In the genomic region with DNA sequence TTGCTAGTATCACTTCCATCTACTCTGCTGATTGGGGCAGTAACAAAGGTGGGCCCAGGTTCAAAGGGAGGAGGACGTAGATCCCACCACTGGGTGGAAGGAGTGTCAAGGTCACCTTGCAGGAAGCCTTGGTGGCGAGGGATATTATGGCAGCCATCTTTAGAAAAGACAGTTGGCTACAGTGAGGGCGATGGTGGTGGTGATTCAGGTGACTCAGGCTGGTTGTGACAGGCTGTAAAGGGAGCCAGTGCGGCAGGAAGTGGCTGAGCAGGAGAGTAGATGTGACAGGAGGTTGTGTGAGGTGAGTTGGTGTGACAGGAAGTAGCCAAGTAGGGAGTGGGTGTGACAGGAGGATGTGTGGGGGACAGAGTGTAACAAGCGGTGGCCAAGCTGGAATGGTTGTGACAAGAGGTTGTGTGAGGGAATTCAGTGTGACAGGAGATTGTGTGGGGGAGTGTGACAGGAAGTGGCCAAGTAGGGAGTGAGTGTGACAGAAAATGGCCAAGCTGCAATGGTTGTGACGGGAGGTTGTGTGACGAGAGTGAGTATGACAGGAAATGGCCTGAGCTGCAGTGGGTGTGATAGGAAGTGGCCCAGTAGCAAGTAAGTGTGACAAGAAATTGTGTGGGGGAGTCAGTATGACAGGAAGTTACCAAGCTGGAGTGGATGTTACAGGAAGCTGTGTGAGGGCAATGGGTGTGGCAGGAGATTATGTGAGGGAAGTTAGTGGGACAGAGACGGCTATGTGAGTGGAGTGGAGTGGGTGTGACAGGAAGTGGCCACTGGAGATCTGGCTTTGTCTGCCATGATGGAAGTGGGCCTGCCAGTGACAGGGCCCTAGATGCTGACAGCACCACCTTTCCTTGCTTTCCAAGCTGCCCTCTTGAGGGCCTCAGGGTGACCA, we compare ENCODE assay signal across 8 cellular contexts. TPM values are rescaled to one million over a fixed set of nuclear protein-coding genes. Genes with fewer than 3 reads are reported as not detected.
DNase-seq lines count a peak whose midpoint lies in the region; ATAC-seq and TF ChIP-seq lines count a peak whose summit lies in the region.

No MANE protein-coding gene starts in this region.

- peak; percentile 89 to 92 for ATAC-seq in CD4-positive, CD25-positive, alpha-beta regulatory T cell (ENCODE audit: low read depth in 2 of 2)
- peak; percentile 92 for ATAC-seq in activated T-cell treated with anti-CD3 and anti-CD28 coated beads, Interleukin-2, amount 50 U/mL, for 72 hours (replicated peaks in 1 of 2)
- ATAC-seq in GM21360 (IDR thresholded peaks at IDR 0.05; ENCODE audit: unreplicated experiment): no peak
- ATAC-seq in HG03460 (IDR thresholded peaks at IDR 0.05; ENCODE audit: unreplicated experiment): no peak

- H3K79me2 ChIP-seq in OCI-LY3 (ENCODE audit: low read length): no peaks in the 10 kb centered on the region

- H3K9ac ChIP-seq in OCI-LY3 (ENCODE audit: low read length): no peak overlapping the region

- peak overlapping the region; percentile 98 to 100 (median 98) for H3K27ac Mint-ChIP-seq in CD4-positive, CD25-positive, alpha-beta regulatory T cell
- peak overlapping the region; percentile 93 for H3K27ac Mint-ChIP-seq in activated T-cell treated with anti-CD3 and anti-CD28 coated beads, Interleukin-2, amount 50 U/mL, for 72 hours
- peak overlapping the region; percentile 60 for H3K27ac Mint-ChIP-seq in nephron progenitor cell
- no peak overlapping the region for H3K27ac Mint-ChIP-seq in Caco-2 (ENCODE audit: unreplicated experiment)

- H3K4me3 Mint-ChIP-seq in CD4-positive, CD25-positive, alpha-beta regulatory T cell: peak overlapping the region; percentile 2 to 82 (median 67)
- H3K4me3 Mint-ChIP-seq in activated T-cell treated with anti-CD3 and anti-CD28 coated beads, Interleukin-2, amount 50 U/mL, for 72 hours: peak overlapping the region; percentile 21 to 41
- no peak overlapping the region for H3K4me3 Mint-ChIP-seq in nephron progenitor cell
- H3K4me3 Mint-ChIP-seq in Caco-2 (ENCODE audit: unreplicated experiment): no peak overlapping the region

- peaks cover 9% of the 10 kb centered on the region for H3K36me3 Mint-ChIP-seq in CD4-positive, CD25-positive, alpha-beta regulatory T cell
- H3K36me3 Mint-ChIP-seq in activated T-cell treated with anti-CD3 and anti-CD28 coated beads, Interleukin-2, amount 50 U/mL, for 72 hours (ENCODE audit: insufficient read depth in 2 of 2): peaks cover 9 to 20% of the 10 kb centered on the region in 2 donors
- H3K36me3 Mint-ChIP-seq in nephron progenitor cell (ENCODE audit: low read depth) (no peaks in the 10 kb centered on the region), Caco-2 (ENCODE audit: insufficient read depth, unreplicated experiment) (no peaks in the 10 kb centered on the region)

- POLR2A ChIA-PET in Caco-2 (lab: Charles Lee): no interaction called here

- peaks cover 1 to 16% (median 4%) of the 10 kb centered on the region in 7 donors for H3K9me3 Mint-ChIP-seq in CD4-positive, CD25-positive, alpha-beta regulatory T cell
- peaks cover 11% of the 10 kb centered on the region in 2 donors for H3K9me3 Mint-ChIP-seq in activated T-cell treated with anti-CD3 and anti-CD28 coated beads, Interleukin-2, amount 50 U/mL, for 72 hours
- H3K9me3 Mint-ChIP-seq in nephron progenitor cell (no peaks in the 10 kb centered on the region), Caco-2 (ENCODE audit: unreplicated experiment) (peaks cover 10% of the 10 kb centered on the region)

- BruUV-seq in Caco-2 (replicated peaks; lab: Mats Ljungman, UMichigan): no TSS peak

- intact Hi-C loops in Caco-2 (cut with micrococcal nuclease; ENCODE audit: unreplicated experiment): no loop called here

- no peak overlapping the region for H3K4me2 ChIP-seq in OCI-LY3 (ENCODE audit: low read length)

- TF ChIP-seq CTCF in OCI-LY3 (IDR thresholded peaks at IDR 0.05; ENCODE audit: low read depth, low read length) (no peak), nephron progenitor cell (IDR thresholded peaks at IDR 0.05) (no peak), Caco-2 (IDR thresholded peaks at IDR 0.05; ENCODE audit: insufficient read depth in 1 of 2, low read depth in 1 of 2, low read length in 1 of 2, severe bottlenecking in 1 of 2, unreplicated experiment in 1 of 2) (no peak)

- H4K20me1 ChIP-seq in OCI-LY3 (ENCODE audit: insufficient read depth, low read length): no peaks in the 10 kb centered on the region

- H3K27ac ChIP-seq in CD4-positive, CD25-positive, alpha-beta regulatory T cell (ENCODE audit: insufficient read depth, low read length, poor library complexity, severe bottlenecking): peak overlapping the region; percentile 72
- H3K27ac ChIP-seq in OCI-LY3 (ENCODE audit: low read length): no peak overlapping the region

- CTCF ChIA-PET in Caco-2 (lab: Charles Lee): no interaction called here

- peak overlapping the region; percentile 22 for H3K4me3 ChIP-seq in CD4-positive, CD25-positive, alpha-beta regulatory T cell (ENCODE audit: low read depth, low read length)
- H3K4me3 ChIP-seq in OCI-LY3 (ENCODE audit: low read length) (no peak overlapping the region), Caco-2 (ENCODE audit: low read depth, low read length) (no peak overlapping the region)

- peak overlapping the region; percentile 92 for H2AFZ ChIP-seq in OCI-LY3 (ENCODE audit: low read depth, low read length)

- H3K4me1 ChIP-seq in CD4-positive, CD25-positive, alpha-beta regulatory T cell (ENCODE audit: control insufficient read depth, insufficient read depth, low read length, poor library complexity, severe bottlenecking): peaks cover 30% of the 10 kb centered on the region
- H3K4me1 ChIP-seq in OCI-LY3 (ENCODE audit: low read length) (no peaks in the 10 kb centered on the region; the same call in 1 of the 2 replicates), Caco-2 (no peaks in the 10 kb centered on the region)

- no peaks in the 10 kb centered on the region for H3K9me3 ChIP-seq in CD4-positive, CD25-positive, alpha-beta regulatory T cell (ENCODE audit: control insufficient read depth in 2 of 2, low read length in 2 of 2)
- H3K9me3 ChIP-seq in OCI-LY3 (ENCODE audit: insufficient read depth, low read length) (no peaks in the 10 kb centered on the region), Caco-2 (no peaks in the 10 kb centered on the region)

- peak in 2 of 3 donors; percentile 80 to 93 for DNase-seq in CD4-positive, CD25-positive, alpha-beta regulatory T cell
- peak; percentile 74 to 77 for DNase-seq in activated T-cell treated with anti-CD3 and anti-CD28 coated beads, Interleukin-2, amount 50 U/mL, for 72 hours
- DNase-seq in nephron progenitor cell: no peak
- DNase-seq in Caco-2: no peak
- DNase-seq in AML-193 (lab: John Stamatoyannopoulos, UW): no peak

- no peaks in the 10 kb centered on the region for H3K36me3 ChIP-seq in CD4-positive, CD25-positive, alpha-beta regulatory T cell (ENCODE audit: control insufficient read depth, insufficient read depth, low read length)
- H3K36me3 ChIP-seq in OCI-LY3 (replicated peaks; ENCODE audit: low read depth, low read length) (no peaks in the 10 kb centered on the region), Caco-2 (ENCODE audit: control insufficient read depth, insufficient read depth, low read length) (no peaks in the 10 kb centered on the region)

- H3K27me3 Mint-ChIP-seq in CD4-positive, CD25-positive, alpha-beta regulatory T cell: peaks cover 2% of the 10 kb centered on the region
- no peaks in the 10 kb centered on the region for H3K27me3 Mint-ChIP-seq in activated T-cell treated with anti-CD3 and anti-CD28 coated beads, Interleukin-2, amount 50 U/mL, for 72 hours (ENCODE audit: low read depth)
- peaks cover 7% of the 10 kb centered on the region for H3K27me3 Mint-ChIP-seq in nephron progenitor cell (ENCODE audit: low read depth, poor library complexity)
- H3K27me3 Mint-ChIP-seq in Caco-2 (ENCODE audit: insufficient read depth, unreplicated experiment): peaks cover 4% of the 10 kb centered on the region

- H3K4me1 Mint-ChIP-seq in CD4-positive, CD25-positive, alpha-beta regulatory T cell: peaks cover 14 to 48% (median 27%) of the 10 kb centered on the region in 4 donors
- peaks cover 29% of the 10 kb centered on the region for H3K4me1 Mint-ChIP-seq in activated T-cell treated with anti-CD3 and anti-CD28 coated beads, Interleukin-2, amount 50 U/mL, for 72 hours (ENCODE audit: low read depth)
- H3K4me1 Mint-ChIP-seq in nephron progenitor cell (peaks cover 34% of the 10 kb centered on the region), Caco-2 (ENCODE audit: low read depth, unreplicated experiment) (no peaks in the 10 kb centered on the region)

- no peaks in the 10 kb centered on the region for H3K27me3 ChIP-seq in CD4-positive, CD25-positive, alpha-beta regulatory T cell (ENCODE audit: control insufficient read depth, insufficient read depth, low read length)
- H3K27me3 ChIP-seq in OCI-LY3 (ENCODE audit: low read depth, low read length) (no peaks in the 10 kb centered on the region), Caco-2 (replicated peaks; ENCODE audit: control insufficient read depth, insufficient read depth, low read length) (no peaks in the 10 kb centered on the region)

RNA-seq across cellular contexts. Expression of gene CUX2, which starts 22.9 kb away (rescaled TPM):
- 0.35 TPM for total RNA-seq in CD4-positive, CD25-positive, alpha-beta regulatory T cell
- not detected for polyA plus RNA-seq in CD4-positive, CD25-positive, alpha-beta regulatory T cell
- total RNA-seq in activated T-cell treated with anti-CD3 and anti-CD28 coated beads, Interleukin-2, amount 50 U/mL, for 72 hours: under 1 TPM; 0.19 to 0.32 TPM
- not detected in 2 replicates for total RNA-seq in Caco-2 (2022)

Comparison
In these comparisons a context has a peak if more than half of its experiments do, and no peak if none do; other contexts are left out.
1. ATAC-seq: peak in CD4-positive, CD25-positive, alpha-beta regulatory T cell (2 of 2) and activated T-cell treated with anti-CD3 and anti-CD28 coated beads, Interleukin-2, amount 50 U/mL, for 72 hours (2 of 2); none in GM21360 (single experiment) and HG03460 (single experiment).
2. DNase-seq: peak in CD4-positive, CD25-positive, alpha-beta regulatory T cell (2 of 3) and activated T-cell treated with anti-CD3 and anti-CD28 coated beads, Interleukin-2, amount 50 U/mL, for 72 hours (2 of 2); none in nephron progenitor cell (single experiment), Caco-2 (0 of 2) and AML-193 (0 of 2).
3. H3K4me3 Mint-ChIP-seq: peak in CD4-positive, CD25-positive, alpha-beta regulatory T cell (4 of 4) and activated T-cell treated with anti-CD3 and anti-CD28 coated beads, Interleukin-2, amount 50 U/mL, for 72 hours (2 of 2); none in nephron progenitor cell (single experiment) and Caco-2 (single experiment).